In genomic region chr16:84520778-84521770, GRCh38 we compare ENCODE assay signal across 13 cellular contexts. TPM values are rescaled to one million over a fixed set of nuclear protein-coding genes. Genes with fewer than 3 reads are reported as not detected.
DNase-seq lines count a peak whose midpoint lies in the region; ATAC-seq and TF ChIP-seq lines count a peak whose summit lies in the region.
"Had no signal": no experiment of that assay in that cellular context is flagged by ENCODE, and none has a peak within 500 bp of the region (broad histone marks: within the 10 kb centered on the region; RNA-seq: fewer than 3 reads in every experiment).

No MANE protein-coding gene starts in this region.

- no peaks in the 10 kb centered on the region for H3K79me2 ChIP-seq in PC-3 (ENCODE audit: low read length)

- H2BK120ac ChIP-seq in mesenchymal stem cell (ENCODE audit: low read depth, low read length): no peak overlapping the region

- H3K4ac ChIP-seq in mesenchymal stem cell (ENCODE audit: low read depth in 1 of 2, low read length in 2 of 2): no peak overlapping the region

- H2AK5ac ChIP-seq in mesenchymal stem cell (ENCODE audit: low read length, severe bottlenecking): no peak overlapping the region

- TF ChIP-seq CTCF in PC-3 (conservative IDR thresholded peaks at IDR 0.05; ENCODE audit: low read depth, low read length): no peak

- no peak overlapping the region for H2BK12ac ChIP-seq in mesenchymal stem cell (ENCODE audit: low read length in 2 of 2)

- ATAC-seq in PC-3 (no peak), HG03135 (IDR thresholded peaks at IDR 0.05; ENCODE audit: unreplicated experiment) (no peak), GM19463 (IDR thresholded peaks at IDR 0.05; ENCODE audit: unreplicated experiment) (no peak)

- no peaks in the 10 kb centered on the region for H4K20me1 ChIP-seq in PC-3 (ENCODE audit: low read length)

- H3K18ac ChIP-seq in mesenchymal stem cell (ENCODE audit: low read depth in 1 of 2, low read length in 2 of 2): no peak overlapping the region

- H3K23ac ChIP-seq in mesenchymal stem cell (ENCODE audit: low read length in 2 of 2): no peak overlapping the region

- H3K9ac ChIP-seq in PC-3 (ENCODE audit: low read length): no peak overlapping the region
- H3K9ac ChIP-seq in mesenchymal stem cell (ENCODE audit: low read length): no peak overlapping the region

- no peak overlapping the region for H2AFZ ChIP-seq in PC-3 (ENCODE audit: low read length)
- peak overlapping the region; percentile 8 for H2AFZ ChIP-seq in mesenchymal stem cell (ENCODE audit: low read depth, low read length)

- DNase-seq in DMS53 treated with DMSO at 0.1 percent for 48 hours (lab: John Stamatoyannopoulos, UW; ENCODE audit: unreplicated experiment): peak; percentile 95
- peak; percentile 95 for DNase-seq in NCI-H187 treated with DMSO at 0.1 percent for 48 hours (lab: John Stamatoyannopoulos, UW)
- DNase-seq in PC-3: peak; percentile 20
- no peak for DNase-seq in mesenchymal stem cell
- DNase-seq in midbrain (lab: John Stamatoyannopoulos, UW): no peak
- DNase-seq in NK-92 treated with Interleukin-12 subunit alpha and Interleukin-12 subunit beta, amount 100 ng/mL, for 24 hours (lab: John Stamatoyannopoulos, UW): no peak
- DNase-seq: central memory CD4-positive, alpha-beta T cell; KG1; OCI-M1 had no signal

- H3K27me3 ChIP-seq in PC-3 (ENCODE audit: low read length): no peaks in the 10 kb centered on the region
- no peaks in the 10 kb centered on the region for H3K27me3 ChIP-seq in mesenchymal stem cell (ENCODE audit: control insufficient read depth in 1 of 2, insufficient read depth in 1 of 2, low read length in 2 of 2)
- H3K27me3 ChIP-seq: vagina had no signal

- no peak overlapping the region for H4K91ac ChIP-seq in mesenchymal stem cell (ENCODE audit: low read length)

- H3K4me1 ChIP-seq in PC-3 (ENCODE audit: insufficient read depth, low read length) (no peaks in the 10 kb centered on the region), mesenchymal stem cell (ENCODE audit: control insufficient read depth, insufficient read depth, low read depth, low read length) (peaks cover 15% of the 10 kb centered on the region)
- H3K4me1 ChIP-seq: vagina had no signal

- H3F3A ChIP-seq in PC-3 (ENCODE audit: low read length, unreplicated experiment): no peaks in the 10 kb centered on the region

- peak overlapping the region in 1 of 2 experiments; percentile 62 for H3K14ac ChIP-seq in mesenchymal stem cell (ENCODE audit: low read length in 2 of 2)

- H2BK15ac ChIP-seq in mesenchymal stem cell (ENCODE audit: low read depth, poor library complexity, severe bottlenecking): no peak overlapping the region

- H3K4me2 ChIP-seq in PC-3 (ENCODE audit: low read length) (no peak overlapping the region), mesenchymal stem cell (ENCODE audit: low read length, poor library complexity, severe bottlenecking) (no peak overlapping the region)

- H3K4me3 ChIP-seq in PC-3 (ENCODE audit: low read length) (no peak overlapping the region), mesenchymal stem cell (ENCODE audit: insufficient read depth in 1 of 2, low read depth in 1 of 2, low read length in 2 of 2) (no peak overlapping the region)
- H3K4me3 ChIP-seq: vagina had no signal

- POLR2A ChIA-PET in PC-3 (lab: Charles Lee; ENCODE audit: unreplicated experiment): no interaction called here

- CTCF ChIA-PET in PC-3 (lab: Charles Lee): no interaction called here

- no peak overlapping the region for H3K27ac ChIP-seq in PC-3 (ENCODE audit: low read length)
- H3K27ac ChIP-seq in mesenchymal stem cell (ENCODE audit: low read length, poor library complexity, severe bottlenecking): no peak overlapping the region
- H3K27ac ChIP-seq: C4-2B, vagina had no signal

- intact Hi-C loops in PC-3 (cut with micrococcal nuclease): no loop called here

- WGBS in mesenchymal stem cell: 86% methylated on average over 17 of the region's 19 CpGs

- H3K9me3 ChIP-seq in PC-3 (ENCODE audit: low read length): no peaks in the 10 kb centered on the region
- H3K9me3 ChIP-seq in mesenchymal stem cell (ENCODE audit: control insufficient read depth, low read length): no peaks in the 10 kb centered on the region
- H3K9me3 ChIP-seq: vagina had no signal

- H2BK5ac ChIP-seq in mesenchymal stem cell (ENCODE audit: low read depth, low read length, poor library complexity, severe bottlenecking): no peak overlapping the region

- no peaks in the 10 kb centered on the region for H3K79me1 ChIP-seq in mesenchymal stem cell (replicated peaks; ENCODE audit: low read length, poor library complexity, severe bottlenecking)

- no peaks in the 10 kb centered on the region for H3K9me2 ChIP-seq in PC-3 (replicated peaks; ENCODE audit: low read length)

- no peak overlapping the region for H4K8ac ChIP-seq in mesenchymal stem cell (ENCODE audit: low read length)

- BruUV-seq in PC-3 (replicated peaks; lab: Mats Ljungman, UMichigan): no TSS peak

- H3K36me3 ChIP-seq in PC-3 (ENCODE audit: low read depth, low read length) (no peaks in the 10 kb centered on the region), mesenchymal stem cell (ENCODE audit: control insufficient read depth in 1 of 2, insufficient read depth in 2 of 2, low read depth in 1 of 2, low read length in 2 of 2) (no peaks in the 10 kb centered on the region)
- H3K36me3 ChIP-seq: vagina had no signal

RNA-seq across cellular contexts. Expression of gene MEAK7, which starts 16.6 kb away (rescaled TPM):
- 19.2 and 22.5 TPM in 2 replicates for total RNA-seq in PC-3 (2014; rRNA removed)
- 13.8 TPM for polyA plus RNA-seq in mesenchymal stem cell (2013, experiment 1 of 2)
- polyA plus RNA-seq in mesenchymal stem cell (2013, experiment 2 of 2): 14.8 TPM

Comparison
In these comparisons a context has a peak if more than half of its experiments do, and no peak if none do; other contexts are left out.
1. DNase-seq: peak in DMS53 treated with DMSO at 0.1 percent for 48 hours (single experiment), NCI-H187 treated with DMSO at 0.1 percent for 48 hours (single experiment) and PC-3 (single experiment); none in mesenchymal stem cell (single experiment), midbrain (single experiment) and NK-92 treated with Interleukin-12 subunit alpha and Interleukin-12 subunit beta, amount 100 ng/mL, for 24 hours (single experiment).